ENCODE assay signal across 29 cellular contexts in genomic region chr15:48927181-48927580, GRCh38. TPM values are rescaled to one million over a fixed set of nuclear protein-coding genes. Genes with fewer than 3 reads are reported as not detected.
"Had no signal": no experiment of that assay in that cellular context is flagged by ENCODE, and none has a peak within 500 bp of the region (broad histone marks: within the 10 kb centered on the region; RNA-seq: fewer than 3 reads in every experiment).

No MANE protein-coding gene starts in this region.

- H3K4me1 Mint-ChIP-seq: endodermal cell, natural killer cell had no signal

- H3K36me3 ChIP-seq: brain microvascular endothelial cell, heart left ventricle, left lung, upper lobe of left lung, vagina had no signal

- H3K27ac Mint-ChIP-seq: activated CD4-positive, alpha-beta memory T cell treated with anti-CD3 and anti-CD28 coated beads, Interleukin-2, amount 10 ng/mL, durations not matched to agents 7 days and 5 days; activated naive CD4-positive, alpha-beta T cell treated with anti-CD3 and anti-CD28 coated beads for 36 hours; activated naive CD8-positive, alpha-beta T cell treated with anti-CD3 and anti-CD28 coated beads, Interleukin-2, amount 10 ng/mL, durations not matched to agents 7 days and 5 days; dendritic cell treated with granulocyte-macrophage colony-stimulating factor and Interleukin-4, amounts not matched to agents 40 ng/mL and 50 ng/mL, for 4 days; endodermal cell; natural killer cell had no signal

- H3K27me3 Mint-ChIP-seq: activated CD4-positive, alpha-beta memory T cell treated with anti-CD3 and anti-CD28 coated beads, Interleukin-2, amount 10 ng/mL, durations not matched to agents 7 days and 5 days; dendritic cell treated with granulocyte-macrophage colony-stimulating factor and Interleukin-4, amounts not matched to agents 40 ng/mL and 50 ng/mL, for 4 days had no signal

- H3K4me1 ChIP-seq: left lung, upper lobe of left lung, vagina had no signal

- H3K27me3 ChIP-seq: brain microvascular endothelial cell, heart left ventricle, upper lobe of left lung, vagina had no signal

- H3K9me3 Mint-ChIP-seq: activated CD4-positive, alpha-beta memory T cell treated with anti-CD3 and anti-CD28 coated beads, Interleukin-2, amount 10 ng/mL, durations not matched to agents 7 days and 5 days; dendritic cell treated with granulocyte-macrophage colony-stimulating factor and Interleukin-4, amounts not matched to agents 40 ng/mL and 50 ng/mL, for 4 days; endodermal cell; natural killer cell had no signal

- H3K36me3 Mint-ChIP-seq: activated naive CD8-positive, alpha-beta T cell treated with anti-CD3 and anti-CD28 coated beads, Interleukin-2, amount 10 ng/mL, durations not matched to agents 7 days and 5 days; natural killer cell had no signal

- H3K9me3 ChIP-seq: heart left ventricle, left lung, upper lobe of left lung, vagina had no signal

- H3K4me3 Mint-ChIP-seq: activated CD4-positive, alpha-beta memory T cell treated with anti-CD3 and anti-CD28 coated beads, Interleukin-2, amount 10 ng/mL, durations not matched to agents 7 days and 5 days; activated CD8-positive, alpha-beta memory T cell treated with anti-CD3 and anti-CD28 coated beads, Interleukin-2, amount 10 ng/mL, durations not matched to agents 7 days and 5 days; activated naive CD4-positive, alpha-beta T cell treated with anti-CD3 and anti-CD28 coated beads for 36 hours; activated naive CD8-positive, alpha-beta T cell treated with anti-CD3 and anti-CD28 coated beads, Interleukin-2, amount 10 ng/mL, durations not matched to agents 7 days and 5 days; dendritic cell treated with granulocyte-macrophage colony-stimulating factor and Interleukin-4, amounts not matched to agents 40 ng/mL and 50 ng/mL, for 4 days; endodermal cell; natural killer cell had no signal

- DNase-seq: activated CD4-positive, alpha-beta memory T cell treated with anti-CD3 and anti-CD28 coated beads, Interleukin-2, amount 10 ng/mL, durations not matched to agents 7 days and 5 days; activated CD4-positive, alpha-beta T cell treated with anti-CD3 and anti-CD28 coated beads for 4 hours; activated CD4-positive, CD25-positive, alpha-beta regulatory T cell; activated CD8-positive, alpha-beta memory T cell treated with anti-CD3 and anti-CD28 coated beads, Interleukin-2, amount 10 ng/mL, durations not matched to agents 7 days and 5 days; activated effector memory CD4-positive, alpha-beta T cell treated with anti-CD3 and anti-CD28 coated beads, Interleukin-2, amount 50 U/mL, for 16 hours; activated naive CD4-positive, alpha-beta T cell treated with anti-CD3 and anti-CD28 coated beads for 36 hours; activated naive CD8-positive, alpha-beta T cell treated with anti-CD3 and anti-CD28 coated beads, Interleukin-2, amount 10 ng/mL, durations not matched to agents 7 days and 5 days; activated T-cell treated with anti-CD3 and anti-CD28 coated beads, Interleukin-2, amount 50 U/mL, for 48 hours; amniotic stem cell; brain microvascular endothelial cell; caudate nucleus; endodermal cell; foreskin fibroblast; heart left ventricle; hypothalamus; kidney glomerular epithelial cell; left lung; mesendoderm; natural killer cell; right cardiac atrium; stimulated activated CD4-positive, alpha-beta T cell treated with anti-CD3 and anti-CD28 coated beads, Interleukin-15, amount 100 ng/mL, for 24 hours; stimulated activated CD4-positive, alpha-beta T cell treated with anti-CD3 and anti-CD28 coated beads, Interleukin-2, amount 100 ng/mL, for 24 hours; stimulated activated naive CD4-positive, alpha-beta T cell treated with Interleukin-2 at 50 U/mL for 16 hours; substantia nigra; upper lobe of left lung had no signal

- H3K27ac ChIP-seq: brain microvascular endothelial cell, heart left ventricle, left lung, upper lobe of left lung, vagina had no signal

- H3K4me3 ChIP-seq: heart left ventricle, left lung, lung, upper lobe of left lung, vagina had no signal

- ATAC-seq: activated CD8-positive, alpha-beta memory T cell treated with anti-CD3 and anti-CD28 coated beads, Interleukin-2, amount 10 ng/mL, durations not matched to agents 7 days and 5 days; esophagus mucosa; heart left ventricle; left lung; natural killer cell; right cardiac atrium had no signal

RNA-seq across cellular contexts. Expression of gene SHC4, which starts 36.5 kb away (rescaled TPM):
- total RNA-seq: esophagus mucosa had no signal
